ENCODE assay signal across 19 cellular contexts in the genomic region with DNA sequence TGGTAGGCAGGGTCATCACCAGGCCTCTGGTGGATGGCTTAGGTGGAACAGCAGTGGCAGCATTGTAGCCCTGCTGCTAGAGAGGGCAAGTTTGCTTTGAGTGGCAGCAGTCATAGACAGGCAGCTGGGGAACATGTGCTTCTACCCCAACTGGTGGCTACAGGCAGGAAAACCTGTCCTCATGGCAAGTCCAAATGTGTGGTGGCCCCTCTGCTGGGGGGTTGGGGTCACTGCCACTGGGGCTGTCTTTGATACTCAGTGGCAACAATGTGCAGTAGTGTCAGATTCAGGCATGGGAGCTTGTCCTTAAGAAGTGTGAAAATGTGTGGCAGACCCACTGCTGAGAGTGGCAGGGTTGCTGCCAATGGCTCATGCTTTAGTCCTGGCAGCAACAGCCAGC.
"Had no signal": no experiment of that assay in that cellular context is flagged by ENCODE, and none has a peak within 500 bp of the region (broad histone marks: within the 10 kb centered on the region; RNA-seq: fewer than 3 reads in every experiment).

No MANE protein-coding gene starts in this region.

- DNase-seq: KBM-7, MV-4-11, NCI-H1048, NCI-H1105, NCI-H1694, NCI-H187 treated with DMSO at 0.1 percent for 48 hours, NCI-H2029 treated with DMSO at 0.1 percent for 48 hours, NCI-H2107, NCI-H2227 treated with DMSO at 0.1 percent for 48 hours, NCI-H524, NCI-H526 treated with DMSO at 0.1 percent for 48 hours, NCI-H748 treated with DMSO at 0.1 percent for 48 hours, PC-9, Peyer's patch, SHP77 treated with DMSO at 0.1 percent for 48 hours, SJCRH30 had no signal

- H3K27ac ChIP-seq: HL-60, PC-9, Peyer's patch, SJCRH30 had no signal

- H2AFZ ChIP-seq: PC-9 had no signal

- H3K9me3 ChIP-seq: SJCRH30 had no signal

- H3K27me3 ChIP-seq: Peyer's patch had no signal

- H3K4me1 ChIP-seq: Peyer's patch, SJCRH30 had no signal

- H3K4me3 ChIP-seq: PC-9, Peyer's patch, SJCRH30 had no signal

- H3K36me3 ChIP-seq: Peyer's patch, SJCRH30 had no signal

- ATAC-seq: Right ventricle myocardium inferior, SK-N-SH treated with all-trans-retinoic acid at 6 μM for 48 hours had no signal

- H3K4me2 ChIP-seq: PC-9 had no signal
